24 cellular contexts compared by ENCODE assay signal in genomic region chr15:57502116-57502515, GRCh38.
DNase-seq lines count a peak whose midpoint lies in the region; ATAC-seq and TF ChIP-seq lines count a peak whose summit lies in the region.
"Had no signal": no experiment of that assay in that cellular context is flagged by ENCODE, and none has a peak within 500 bp of the region (broad histone marks: within the 10 kb centered on the region; RNA-seq: fewer than 3 reads in every experiment).

No MANE protein-coding gene starts in this region.

- no peaks in the 10 kb centered on the region for H4K20me1 ChIP-seq in H9 (ENCODE audit: control insufficient read depth, insufficient read depth, insufficient read length)
- H4K20me1 ChIP-seq: BLaER1 treated with 17β-estradiol and CSF1 and Interleukin-3, amounts not matched to agents 10 nM and 100 nM had no signal

- H3K56ac ChIP-seq in H9 (ENCODE audit: insufficient read length, low read depth, low read length), result no peak overlapping the region

- no peak overlapping the region for H2BK15ac ChIP-seq in H9 (ENCODE audit: low read depth, low read length)

- no peaks in the 10 kb centered on the region for H3K23me2 ChIP-seq in H9 (ENCODE audit: insufficient read length, low read depth, low read length, poor library complexity, severe bottlenecking)

- H2AFZ ChIP-seq in H9 (ENCODE audit: low read length) (no peak overlapping the region), trophoblast cell (ENCODE audit: insufficient read depth, low read length, poor library complexity) (no peak overlapping the region)
- H2AFZ ChIP-seq: GM23248 had no signal

- WGBS in H9 (ENCODE audit: extremely low coverage, insufficient read length, low lambda C conversion rate), result no CpG with 5 or more reads among the region's 2 CpGs
- no CpG with 5 or more reads among the region's 2 CpGs for WGBS in trophoblast cell (ENCODE audit: extremely low coverage, insufficient coverage, insufficient read length)

- H3K4me3 Mint-ChIP-seq in H9, result no peak overlapping the region
- H3K4me3 Mint-ChIP-seq: IgD-negative memory B cell; naive B cell; T-helper 2 cell treated with Interferon-gamma antibody and Interleukin-4, amounts not matched to agents 5 μg/mL and 100 μg/mL, for 36 hours had no signal

- no peak overlapping the region for H3K23ac ChIP-seq in H9 (ENCODE audit: insufficient read length, low read depth, low read length)
- no peak overlapping the region for H3K23ac ChIP-seq in trophoblast cell (ENCODE audit: low read length)

- no peaks in the 10 kb centered on the region for H3K9me3 Mint-ChIP-seq in H9
- H3K9me3 Mint-ChIP-seq: IgD-negative memory B cell; naive B cell; T-helper 2 cell treated with Interferon-gamma antibody and Interleukin-4, amounts not matched to agents 5 μg/mL and 100 μg/mL, for 36 hours had no signal

- H3K79me1 ChIP-seq in H9 (ENCODE audit: insufficient read depth, low read depth, low read length, poor library complexity, severe bottlenecking) (no peaks in the 10 kb centered on the region), trophoblast cell (ENCODE audit: low read length) (peaks cover 28% of the 10 kb centered on the region)

- H3K27me3 ChIP-seq in H9 (ENCODE audit: insufficient read depth, low read length) (no peaks in the 10 kb centered on the region), trophoblast cell (ENCODE audit: insufficient read depth, low read length) (no peaks in the 10 kb centered on the region)
- H3K27me3 ChIP-seq: BLaER1 treated with 17β-estradiol and CSF1 and Interleukin-3, amounts not matched to agents 10 nM and 100 nM had no signal

- H2BK20ac ChIP-seq in H9 (ENCODE audit: low read depth, low read length, poor library complexity, severe bottlenecking), result no peak overlapping the region

- no peak for TF ChIP-seq CTCF in H9 (conservative IDR thresholded peaks at IDR 0.05)

- no peak overlapping the region for H3K18ac ChIP-seq in H9 (ENCODE audit: insufficient read length, low read depth, low read length)
- H3K18ac ChIP-seq in trophoblast cell (ENCODE audit: low read length), result no peak overlapping the region

- H3K9ac ChIP-seq in H9 (ENCODE audit: extremely low read depth, insufficient read length, low read length) (no peak overlapping the region), trophoblast cell (ENCODE audit: low read length) (no peak overlapping the region)
- H3K9ac ChIP-seq: BLaER1 treated with 17β-estradiol and CSF1 and Interleukin-3, amounts not matched to agents 10 nM and 100 nM; GM23248 had no signal

- H4K5ac ChIP-seq in H9 (ENCODE audit: insufficient read length, low read depth, low read length), result no peak overlapping the region

- no peak overlapping the region for H3K4me3 ChIP-seq in trophoblast cell (ENCODE audit: low read depth, low read length)
- H3K4me3 ChIP-seq: BLaER1 treated with 17β-estradiol and CSF1 and Interleukin-3, amounts not matched to agents 10 nM and 100 nM; GM23248 had no signal

- H3K27ac ChIP-seq in H9 (ENCODE audit: insufficient read length, low read depth, low read length) (no peak overlapping the region), trophoblast cell (ENCODE audit: low read depth, low read length) (peak overlapping the region; percentile 48)
- H3K27ac ChIP-seq: BLaER1 treated with 17β-estradiol and CSF1 and Interleukin-3, amounts not matched to agents 10 nM and 100 nM; GM23248 had no signal

- H2BK5ac ChIP-seq in H9 (ENCODE audit: insufficient read length, low read length) (no peak overlapping the region), trophoblast cell (ENCODE audit: low read depth, low read length, poor library complexity) (no peak overlapping the region)

- H3K4me1 ChIP-seq in H9 (ENCODE audit: insufficient read depth, low read length) (peaks cover 3% of the 10 kb centered on the region; the same call in 1 of the 2 replicates), trophoblast cell (ENCODE audit: control insufficient read depth in 1 of 2, insufficient read depth in 2 of 2, low read length in 2 of 2) (peaks cover 48 to 52% of the 10 kb centered on the region in 2 experiments)
- H3K4me1 ChIP-seq: BLaER1 treated with 17β-estradiol and CSF1 and Interleukin-3, amounts not matched to agents 10 nM and 100 nM had no signal

- H3K79me2 ChIP-seq in H9 (ENCODE audit: insufficient read depth, low read length), result no peaks in the 10 kb centered on the region
- H3K79me2 ChIP-seq in trophoblast cell (ENCODE audit: control insufficient read depth, insufficient read depth, low read length, poor library complexity), result no peaks in the 10 kb centered on the region

- H3K27me3 Mint-ChIP-seq in H9 (ENCODE audit: low read depth), result peaks cover 2% of the 10 kb centered on the region; the same call in 1 of the 2 replicates
- H3K27me3 Mint-ChIP-seq: IgD-negative memory B cell, naive B cell had no signal

- H2BK120ac ChIP-seq in H9 (ENCODE audit: low read depth, low read length, poor library complexity, severe bottlenecking), result no peak overlapping the region
- H2BK120ac ChIP-seq in trophoblast cell (ENCODE audit: insufficient read depth, low read length, poor library complexity), result peak overlapping the region; percentile 48

- H3K4me2 ChIP-seq in H9 (ENCODE audit: insufficient read depth, insufficient read length, low read length) (no peak overlapping the region), trophoblast cell (ENCODE audit: low read length) (no peak overlapping the region)
- H3K4me2 ChIP-seq: BLaER1 treated with 17β-estradiol and CSF1 and Interleukin-3, amounts not matched to agents 10 nM and 100 nM had no signal

- H2BK12ac ChIP-seq in H9 (ENCODE audit: insufficient read length, low read depth, low read length) (no peak overlapping the region), trophoblast cell (ENCODE audit: low read length) (no peak overlapping the region)

- peaks cover 33 to 39% of the 10 kb centered on the region in 2 experiments for H3K4me1 Mint-ChIP-seq in H9

- H3K9me3 ChIP-seq in H9 (ENCODE audit: control insufficient read depth, low read depth, low read length) (no peaks in the 10 kb centered on the region), trophoblast cell (ENCODE audit: insufficient read depth, low read depth, low read length) (peaks cover 2% of the 10 kb centered on the region)
- H3K9me3 ChIP-seq: BLaER1 treated with 17β-estradiol and CSF1 and Interleukin-3, amounts not matched to agents 10 nM and 100 nM had no signal

- no peak overlapping the region for H3T11ph ChIP-seq in H9 (ENCODE audit: low read length)

- H3K4ac ChIP-seq in H9 (ENCODE audit: low read depth, low read length), result no peak overlapping the region
- no peak overlapping the region for H3K4ac ChIP-seq in trophoblast cell (ENCODE audit: low read depth, low read length)

- ATAC-seq in GM19351 (IDR thresholded peaks at IDR 0.05; ENCODE audit: unreplicated experiment), result no peak
- no peak for ATAC-seq in GM18873 (IDR thresholded peaks at IDR 0.05; ENCODE audit: low FRiP score, unreplicated experiment)
- ATAC-seq: sciatic nerve, SK-N-SH treated with all-trans-retinoic acid at 6 μM for 48 hours had no signal

- peaks cover 0 to 4% (median 0%) of the 10 kb centered on the region in 3 experiments; a peak in 2 of 7 replicates for H3K36me3 Mint-ChIP-seq in H9 (ENCODE audit: insufficient read depth in 1 of 3, low read depth in 3 of 3)
- H3K36me3 Mint-ChIP-seq: IgD-negative memory B cell, naive B cell had no signal

- no peaks in the 10 kb centered on the region for H3K36me3 ChIP-seq in trophoblast cell (ENCODE audit: control insufficient read depth in 1 of 2, insufficient read depth in 2 of 2, low read length in 2 of 2)
- H3K36me3 ChIP-seq: BLaER1 treated with 17β-estradiol and CSF1 and Interleukin-3, amounts not matched to agents 10 nM and 100 nM had no signal

- peak overlapping the region in 2 of 3 experiments; percentile 25 to 34; a peak in 4 of 7 replicates for H3K27ac Mint-ChIP-seq in H9
- H3K27ac Mint-ChIP-seq: IgD-negative memory B cell; T-helper 2 cell treated with Interferon-gamma antibody and Interleukin-4, amounts not matched to agents 5 μg/mL and 100 μg/mL, for 36 hours had no signal

- no peak overlapping the region for H4K8ac ChIP-seq in H9 (replicated peaks; ENCODE audit: insufficient read length, low read depth, low read length)
- H4K8ac ChIP-seq in trophoblast cell (ENCODE audit: low read depth, low read length), result no peak overlapping the region

- no peak for DNase-seq in H9
- peak; percentile 36 for DNase-seq in astrocyte of the hippocampus (ENCODE audit: low read depth, low spot score)
- DNase-seq in islet precursor cell, result peak; percentile 73
- no peak for DNase-seq in trophoblast cell
- DNase-seq in DMS53 treated with DMSO at 0.1 percent for 48 hours (lab: John Stamatoyannopoulos, UW; ENCODE audit: unreplicated experiment), result no peak
- no peak for DNase-seq in SKM-1 treated with dmso at 0.1 percent for 144 hours (lab: John Stamatoyannopoulos, UW; ENCODE audit: unreplicated experiment)
- DNase-seq: activated CD4-positive, alpha-beta T cell treated with anti-CD3 and anti-CD28 coated beads, Interleukin-2, amount 50 U/mL, for 48 hours; activated gamma-delta T cell treated with Interleukin-2 at 50 U/mL for 16 hours; Calu3; erythroblast; GM23248; naive B cell; NCI-H1417 treated with DMSO at 0.1 percent for 48 hours; NCI-H2171 treated with DMSO at 0.1 percent for 48 hours; NCI-H526 treated with DMSO at 0.1 percent for 48 hours; RPMI8226; stimulated activated CD8-positive, alpha-beta memory T cell treated with anti-CD3 and anti-CD28 coated beads, Interleukin-4, amount 100 ng/mL, for 48 hours had no signal

- H3K14ac ChIP-seq in H9 (ENCODE audit: insufficient read depth, low read length) (no peak overlapping the region), trophoblast cell (ENCODE audit: low read length) (no peak overlapping the region)

- no peak overlapping the region for H4K12ac ChIP-seq in trophoblast cell (ENCODE audit: low read depth, low read length)

- no peak overlapping the region for H4K91ac ChIP-seq in H9 (ENCODE audit: insufficient read length, low read depth, low read length)
- H4K91ac ChIP-seq in trophoblast cell (ENCODE audit: low read depth, low read length), result no peak overlapping the region

- H2AK5ac ChIP-seq in H9 (ENCODE audit: insufficient read length, low read length), result no peak overlapping the region
- H2AK5ac ChIP-seq in trophoblast cell (ENCODE audit: low read length), result no peak overlapping the region

Comparison
In these comparisons a context has a peak if more than half of its experiments do, and no peak if none do; other contexts are left out.
1. DNase-seq: peak in astrocyte of the hippocampus (single experiment) and islet precursor cell (single experiment); none in H9 (single experiment), trophoblast cell (0 of 2), DMS53 treated with DMSO at 0.1 percent for 48 hours (single experiment) and SKM-1 treated with dmso at 0.1 percent for 144 hours (single experiment).